In the genomic region with DNA sequence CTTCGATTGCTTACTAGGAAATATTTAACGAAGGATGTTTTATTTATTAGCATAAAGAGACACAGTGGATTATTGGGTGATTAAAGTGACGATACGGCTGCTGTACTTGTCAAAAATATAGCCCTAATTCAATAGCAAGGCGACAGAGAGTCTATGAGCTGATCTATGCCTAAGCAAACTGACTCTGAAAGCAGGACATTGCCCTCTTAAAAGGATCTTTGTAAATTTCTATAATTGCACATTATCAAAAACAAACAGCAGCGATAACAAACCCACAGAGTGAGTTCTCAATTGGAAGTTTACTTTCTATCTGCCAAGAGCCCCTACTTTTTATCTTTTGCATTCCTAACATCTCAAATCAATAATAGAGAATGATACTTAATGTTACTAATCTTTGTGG, we compare ENCODE assay signal across 1 cellular context.
TF ChIP-seq lines count a peak whose summit lies in the region.

No MANE protein-coding gene starts in this region.

TF ChIP-seq in HepG2, 621 proteins besides CTCF, POLR2A, EP300 and RAD21:
- TF ChIP-seq BCLAF1 (IDR thresholded peaks at IDR 0.05), result no peak
- TF ChIP-seq, protein P1, sequence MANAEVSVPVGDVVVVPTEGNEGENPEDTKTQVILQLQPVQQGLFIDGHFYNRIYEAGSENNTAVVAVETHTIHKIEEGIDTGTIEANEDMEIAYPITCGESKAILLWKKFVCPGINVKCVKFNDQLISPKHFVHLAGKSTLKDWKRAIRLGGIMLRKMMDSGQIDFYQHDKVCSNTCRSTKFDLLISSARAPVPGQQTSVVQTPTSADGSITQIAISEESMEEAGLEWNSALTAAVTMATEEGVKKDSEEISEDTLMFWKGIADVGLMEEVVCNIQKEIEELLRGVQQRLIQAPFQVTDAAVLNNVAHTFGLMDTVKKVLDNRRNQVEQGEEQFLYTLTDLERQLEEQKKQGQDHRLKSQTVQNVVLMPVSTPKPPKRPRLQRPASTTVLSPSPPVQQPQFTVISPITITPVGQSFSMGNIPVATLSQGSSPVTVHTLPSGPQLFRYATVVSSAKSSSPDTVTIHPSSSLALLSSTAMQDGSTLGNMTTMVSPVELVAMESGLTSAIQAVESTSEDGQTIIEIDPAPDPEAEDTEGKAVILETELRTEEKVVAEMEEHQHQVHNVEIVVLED (CRISPR knock-in tag; IDR thresholded peaks at IDR 0.05; ENCODE audit: borderline replicate concordance), result no peak
- no peak for TF ChIP-seq ISL2 (CRISPR knock-in tag; IDR thresholded peaks at IDR 0.05)
- TF ChIP-seq REL (CRISPR knock-in tag; conservative IDR thresholded peaks at IDR 0.05), result no peak
- TF ChIP-seq GLMP (CRISPR knock-in tag; IDR thresholded peaks at IDR 0.05; ENCODE audit: borderline replicate concordance), result no peak
- TF ChIP-seq ESRRA (CRISPR knock-in tag; IDR thresholded peaks at IDR 0.05; ENCODE audit: low read depth), result no peak
- TF ChIP-seq ZFY (CRISPR knock-in tag; IDR thresholded peaks at IDR 0.05), result no peak
